ENCODE assay signal across 34 cellular contexts in genomic region chr16:47625115-47625567, GRCh38.
"Had no signal": no experiment of that assay in that cellular context is flagged by ENCODE, and none has a peak within 500 bp of the region (broad histone marks: within the 10 kb centered on the region; RNA-seq: fewer than 3 reads in every experiment).

No MANE protein-coding gene starts in this region.

- H3K4me3 ChIP-seq: ascending aorta, breast epithelium, cardiac muscle cell, colonic mucosa, heart left ventricle had no signal

- H3K27me3 ChIP-seq: ascending aorta, breast epithelium, cardiac muscle cell, colonic mucosa, heart left ventricle had no signal

- H3K27ac Mint-ChIP-seq: activated CD4-positive, alpha-beta memory T cell treated with anti-CD3 and anti-CD28 coated beads for 36 hours; activated CD4-positive, alpha-beta T cell treated with anti-CD3 and anti-CD28 coated beads for 36 hours; activated CD4-positive, alpha-beta T cell treated with anti-CD3 and anti-CD28 coated beads, Interleukin-2, amount 10 ng/mL, durations not matched to agents 24 days and 14 days; activated CD8-positive, alpha-beta memory T cell treated with anti-CD3 and anti-CD28 coated beads, Interleukin-2, amount 10 ng/mL, durations not matched to agents 7 days and 5 days; activated CD8-positive, alpha-beta T cell treated with anti-CD3 and anti-CD28 coated beads, Interleukin-2, amount 10 ng/mL, durations not matched to agents 7 days and 5 days; activated naive CD4-positive, alpha-beta T cell treated with anti-CD3 and anti-CD28 coated beads, Interleukin-2, amount 10 ng/mL, durations not matched to agents 7 days and 5 days; activated naive CD4-positive, alpha-beta T cell treated with anti-CD3 and anti-CD28 coated beads, Interleukin-2, amount 50 U/mL, for 72 hours; activated naive CD8-positive, alpha-beta T cell treated with anti-CD3 and anti-CD28 coated beads, Interleukin-2, amount 10 ng/mL, durations not matched to agents 7 days and 5 days; activated T-cell treated with anti-CD3 and anti-CD28 coated beads, Interleukin-2, amount 50 U/mL, for 24 hours; activated T-cell treated with anti-CD3 and anti-CD28 coated beads, Interleukin-2, amount 50 U/mL, for 72 hours; brain; T-helper 17 cell; T-helper 2 cell treated with Interferon-gamma antibody and Interleukin-4, amounts not matched to agents 5 μg/mL and 100 μg/mL, for 36 hours had no signal

- FAIRE-seq: endometrium, endothelial cell of umbilical vein, frontal cortex had no signal

- H3K9me3 ChIP-seq: ascending aorta, breast epithelium, colonic mucosa had no signal

- H3K4me1 Mint-ChIP-seq: activated CD4-positive, alpha-beta T cell treated with anti-CD3 and anti-CD28 coated beads for 36 hours; activated CD4-positive, alpha-beta T cell treated with anti-CD3 and anti-CD28 coated beads, Interleukin-2, amount 10 ng/mL, durations not matched to agents 24 days and 14 days; activated naive CD4-positive, alpha-beta T cell treated with anti-CD3 and anti-CD28 coated beads, Interleukin-2, amount 10 ng/mL, durations not matched to agents 7 days and 5 days; activated naive CD8-positive, alpha-beta T cell treated with anti-CD3 and anti-CD28 coated beads, Interleukin-2, amount 10 ng/mL, durations not matched to agents 7 days and 5 days; T-helper 17 cell had no signal

- H3K4me3 Mint-ChIP-seq: activated CD4-positive, alpha-beta memory T cell treated with anti-CD3 and anti-CD28 coated beads for 36 hours; activated CD4-positive, alpha-beta T cell treated with anti-CD3 and anti-CD28 coated beads for 36 hours; activated CD4-positive, alpha-beta T cell treated with anti-CD3 and anti-CD28 coated beads, Interleukin-2, amount 10 ng/mL, durations not matched to agents 24 days and 14 days; activated CD8-positive, alpha-beta memory T cell treated with anti-CD3 and anti-CD28 coated beads, Interleukin-2, amount 10 ng/mL, durations not matched to agents 7 days and 5 days; activated CD8-positive, alpha-beta T cell treated with anti-CD3 and anti-CD28 coated beads, Interleukin-2, amount 10 ng/mL, durations not matched to agents 7 days and 5 days; activated naive CD4-positive, alpha-beta T cell treated with anti-CD3 and anti-CD28 coated beads, Interleukin-2, amount 10 ng/mL, durations not matched to agents 7 days and 5 days; activated naive CD8-positive, alpha-beta T cell treated with anti-CD3 and anti-CD28 coated beads, Interleukin-2, amount 10 ng/mL, durations not matched to agents 7 days and 5 days; activated T-cell treated with anti-CD3 and anti-CD28 coated beads, Interleukin-2, amount 50 U/mL, for 24 hours; activated T-cell treated with anti-CD3 and anti-CD28 coated beads, Interleukin-2, amount 50 U/mL, for 72 hours; brain; T-helper 17 cell; T-helper 2 cell treated with Interferon-gamma antibody and Interleukin-4, amounts not matched to agents 5 μg/mL and 100 μg/mL, for 36 hours had no signal

- H3K4me1 ChIP-seq: ascending aorta, breast epithelium, colonic mucosa had no signal

- H3K27ac ChIP-seq: ascending aorta, breast epithelium, colonic mucosa, epithelial cell of prostate, heart left ventricle had no signal

- ATAC-seq: activated CD4-positive, alpha-beta T cell treated with anti-CD3 and anti-CD28 coated beads for 36 hours; activated CD8-positive, alpha-beta memory T cell treated with anti-CD3 and anti-CD28 coated beads, Interleukin-2, amount 10 ng/mL, durations not matched to agents 7 days and 5 days; activated CD8-positive, alpha-beta T cell treated with anti-CD3 and anti-CD28 coated beads, Interleukin-2, amount 10 ng/mL, durations not matched to agents 7 days and 5 days; activated naive CD4-positive, alpha-beta T cell treated with anti-CD3 and anti-CD28 coated beads, Interleukin-2, amount 50 U/mL, for 72 hours; activated T-cell treated with anti-CD3 and anti-CD28 coated beads, Interleukin-2, amount 50 U/mL, for 72 hours; esophagus mucosa; heart left ventricle; T-helper 17 cell had no signal

- DNase-seq: activated CD4-positive, alpha-beta memory T cell treated with anti-CD3 and anti-CD28 coated beads for 36 hours; activated CD4-positive, alpha-beta T cell treated with anti-CD3 and anti-CD28 coated beads for 36 hours; activated CD4-positive, alpha-beta T cell treated with anti-CD3 and anti-CD28 coated beads, Interleukin-2, amount 10 ng/mL, durations not matched to agents 24 days and 14 days; activated CD4-positive, CD25-positive, alpha-beta regulatory T cell; activated CD4-positive, CD25-positive, alpha-beta regulatory T cell treated with anti-CD3 and anti-CD28 coated beads, Interleukin-2, amount 50 U/mL, for 72 hours; activated CD8-positive, alpha-beta memory T cell treated with anti-CD3 and anti-CD28 coated beads, Interleukin-2, amount 10 ng/mL, durations not matched to agents 7 days and 5 days; activated CD8-positive, alpha-beta memory T cell treated with anti-CD3 and anti-CD28 coated beads, Interleukin-2, amount 50 U/mL, for 48 hours; activated CD8-positive, alpha-beta T cell treated with anti-CD3 and anti-CD28 coated beads, Interleukin-2, amount 10 ng/mL, durations not matched to agents 7 days and 5 days; activated gamma-delta T cell; activated naive CD4-positive, alpha-beta T cell; activated naive CD4-positive, alpha-beta T cell treated with anti-CD3 and anti-CD28 coated beads, Interleukin-2, amount 10 ng/mL, durations not matched to agents 7 days and 5 days; activated naive CD8-positive, alpha-beta T cell treated with anti-CD3 and anti-CD28 coated beads, Interleukin-2, amount 10 ng/mL, durations not matched to agents 7 days and 5 days; activated T-cell treated with anti-CD3 and anti-CD28 coated beads for 4 hours; activated T-cell treated with anti-CD3 and anti-CD28 coated beads, Interleukin-2, amount 50 U/mL, for 24 hours; activated T-cell treated with anti-CD3 and anti-CD28 coated beads, Interleukin-2, amount 50 U/mL, for 72 hours; cerebellar nuclear complex; colonic mucosa; effector CD8-positive, alpha-beta T cell; foreskin fibroblast; heart left ventricle; T-helper 1 cell; T-helper 17 cell; T1000 had no signal

- H3K9me3 Mint-ChIP-seq: activated CD4-positive, alpha-beta memory T cell treated with anti-CD3 and anti-CD28 coated beads for 36 hours; activated T-cell treated with anti-CD3 and anti-CD28 coated beads, Interleukin-2, amount 50 U/mL, for 24 hours; T-helper 2 cell treated with Interferon-gamma antibody and Interleukin-4, amounts not matched to agents 5 μg/mL and 100 μg/mL, for 36 hours had no signal

- H3K27me3 Mint-ChIP-seq: activated CD4-positive, alpha-beta memory T cell treated with anti-CD3 and anti-CD28 coated beads for 36 hours; activated CD4-positive, alpha-beta T cell treated with anti-CD3 and anti-CD28 coated beads for 36 hours; activated CD4-positive, alpha-beta T cell treated with anti-CD3 and anti-CD28 coated beads, Interleukin-2, amount 10 ng/mL, durations not matched to agents 24 days and 14 days; activated CD8-positive, alpha-beta memory T cell treated with anti-CD3 and anti-CD28 coated beads, Interleukin-2, amount 10 ng/mL, durations not matched to agents 7 days and 5 days; activated naive CD4-positive, alpha-beta T cell treated with anti-CD3 and anti-CD28 coated beads, Interleukin-2, amount 10 ng/mL, durations not matched to agents 7 days and 5 days; activated naive CD8-positive, alpha-beta T cell treated with anti-CD3 and anti-CD28 coated beads, Interleukin-2, amount 10 ng/mL, durations not matched to agents 7 days and 5 days; activated T-cell treated with anti-CD3 and anti-CD28 coated beads, Interleukin-2, amount 50 U/mL, for 24 hours; brain; T-helper 17 cell had no signal

- H3K36me3 ChIP-seq: ascending aorta, breast epithelium, cardiac muscle cell, colonic mucosa, heart left ventricle had no signal
